Comparison of ENCODE assay signal across 36 cellular contexts in the genomic region with DNA sequence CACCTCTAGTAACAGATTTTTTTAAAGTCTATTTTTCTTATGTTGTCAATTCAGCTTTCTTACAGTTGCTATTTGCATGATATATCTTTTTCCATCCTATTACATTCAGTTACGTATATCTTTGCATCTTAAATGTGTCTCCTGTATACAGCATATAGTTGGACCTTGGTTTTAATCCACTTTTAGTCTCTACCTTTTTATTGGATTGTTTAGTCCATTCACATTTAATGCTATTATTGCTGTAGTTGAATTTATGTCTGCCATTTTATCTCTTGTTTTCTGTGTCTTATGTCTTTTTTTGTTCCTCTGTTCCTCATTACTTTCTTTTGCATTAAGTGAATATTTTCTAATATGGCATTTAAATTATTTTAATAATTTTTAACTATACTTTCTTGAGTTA.
"Had no signal": no experiment of that assay in that cellular context is flagged by ENCODE, and none has a peak within 500 bp of the region (broad histone marks: within the 10 kb centered on the region; RNA-seq: fewer than 3 reads in every experiment).

No MANE protein-coding gene starts in this region.

- H3K36me3 ChIP-seq: MG63 had no signal

- DNase-seq: Karpas-422, Kasumi-1, MG63, MM.1S, MV-4-11, NCI-H1048, NCI-H1092, NCI-H1092 treated with DMSO at 0.1 percent for 48 hours, NCI-H1105, NCI-H1105 treated with DMSO at 0.1 percent for 48 hours, NCI-H1417, NCI-H1417 treated with DMSO at 0.1 percent for 48 hours, NCI-H1436, NCI-H1436 treated with DMSO at 0.1 percent for 48 hours, NCI-H146, NCI-H1694, NCI-H1694 treated with DMSO at 0.1 percent for 48 hours, NCI-H187, NCI-H187 treated with DMSO at 0.1 percent for 48 hours, NCI-H1930, NCI-H2029, NCI-H2029 treated with DMSO at 0.1 percent for 48 hours, NCI-H2081, NCI-H2081 treated with DMSO at 0.1 percent for 48 hours, NCI-H2107, NCI-H2171, NCI-H2171 treated with DMSO at 0.1 percent for 48 hours, NCI-H2227 treated with DMSO at 0.1 percent for 48 hours, NCI-H226, NCI-H345, NCI-H446, NCI-H446 treated with DMSO at 0.1 percent for 48 hours, NCI-H510A, NCI-H510A treated with DMSO at 0.1 percent for 48 hours, NCI-H524 had no signal

- H3K4me2 ChIP-seq: KMS-11 had no signal

- H3K27me3 ChIP-seq: MG63 had no signal

- H3K9ac ChIP-seq: KMS-11 had no signal

- H3K4me3 ChIP-seq: MG63 had no signal

- H3K27ac ChIP-seq: KMS-11 had no signal
